Comparison of ENCODE assay signal across 8 cellular contexts in genomic region chrX:41265615-41266014, GRCh38.
DNase-seq lines count a peak whose midpoint lies in the region; ATAC-seq and TF ChIP-seq lines count a peak whose summit lies in the region.

No MANE protein-coding gene starts in this region.

- H3K27ac Mint-ChIP-seq in MCF 10A (ENCODE audit: low read depth, unreplicated experiment), result no peak overlapping the region

- H3K9me3 ChIP-seq in breast epithelium (peaks cover 4 to 15% of the 10 kb centered on the region in 2 donors), lower lobe of right lung (no peaks in the 10 kb centered on the region), subcutaneous abdominal adipose tissue (ENCODE audit: control insufficient read depth in 5 of 5, low read length in 5 of 5) (no peaks in the 10 kb centered on the region)

- H3K9ac ChIP-seq in subcutaneous abdominal adipose tissue (ENCODE audit: low read length in 5 of 5), result no peak overlapping the region

- TF ChIP-seq CTCF in breast epithelium (IDR thresholded peaks at IDR 0.05), result no peak
- no peak for TF ChIP-seq CTCF in MCF 10A (IDR thresholded peaks at IDR 0.05; ENCODE audit: unreplicated experiment)
- no peak for TF ChIP-seq CTCF in lower lobe of right lung (IDR thresholded peaks at IDR 0.05)

- no peaks in the 10 kb centered on the region for H3K36me3 ChIP-seq in breast epithelium
- H3K36me3 ChIP-seq in lower lobe of right lung, result no peaks in the 10 kb centered on the region
- no peaks in the 10 kb centered on the region for H3K36me3 ChIP-seq in subcutaneous abdominal adipose tissue (ENCODE audit: control insufficient read depth in 5 of 5, insufficient read depth in 5 of 5, low read length in 5 of 5)

- H3K4me1 ChIP-seq in breast epithelium (no peaks in the 10 kb centered on the region), lower lobe of right lung (no peaks in the 10 kb centered on the region), subcutaneous abdominal adipose tissue (ENCODE audit: control insufficient read depth in 5 of 5, insufficient read depth in 5 of 5, low read length in 5 of 5) (no peaks in the 10 kb centered on the region)

- CTCF ChIA-PET in MCF 10A (lab: Yijun Ruan, JAX), result interaction anchor here (1.3 kb wide), 1 partner anchor 11 kb away, joined by 9 read pairs; no protein-coding TSS in a partner anchor

- H3K27ac ChIP-seq in breast epithelium, result no peak overlapping the region
- no peak overlapping the region for H3K27ac ChIP-seq in lower lobe of right lung
- no peak overlapping the region for H3K27ac ChIP-seq in subcutaneous abdominal adipose tissue (ENCODE audit: low read depth, low read length)

- intact Hi-C loops in breast epithelium (cut with DNase I; ENCODE audit: low total_unique reads), result no loop called here
- intact Hi-C loops in MCF 10A (cut with micrococcal nuclease), result no loop called here
- intact Hi-C loops in lower lobe of right lung (cut with DNase I), result no loop called here

- no TSS peak for BruUV-seq in MCF 10A (replicated peaks; lab: Mats Ljungman, UMichigan)

- peak overlapping the region in 2 of 3 donors; percentile 8 to 12 for H3K4me3 ChIP-seq in breast epithelium
- peak overlapping the region; percentile 28 for H3K4me3 ChIP-seq in lower lobe of right lung
- H3K4me3 ChIP-seq in subcutaneous abdominal adipose tissue (ENCODE audit: low read depth in 1 of 5, low read length in 5 of 5), result peak overlapping the region; percentile 5 to 39 (median 20)

- ATAC-seq in lower lobe of right lung (peak; percentile 56 to 74), HG03442 (IDR thresholded peaks at IDR 0.05; ENCODE audit: unreplicated experiment) (no peak), GM19395 (IDR thresholded peaks at IDR 0.05; ENCODE audit: unreplicated experiment) (no peak)

- TF ChIP-seq POLR2A in breast epithelium (IDR thresholded peaks at IDR 0.05), result no peak

- POLR2A ChIA-PET in MCF 10A (lab: Yijun Ruan, JAX), result interaction anchor here (1.7 kb wide), 1 partner anchor 10 kb away, joined by 4 read pairs; no protein-coding TSS in a partner anchor

- H3K4me3 Mint-ChIP-seq in MCF 10A (ENCODE audit: unreplicated experiment), result no peak overlapping the region

- DNase-seq in breast epithelium (ENCODE audit: low spot score in 2 of 2) (no peak), MCF 10A (ENCODE audit: unreplicated experiment) (no peak), lower lobe of right lung (no peak), NCI-H1417 (lab: John Stamatoyannopoulos, UW) (no peak)
- peak; percentile 57 for DNase-seq in activated naive CD4-positive, alpha-beta T cell treated with Interleukin-2 at 50 U/mL for 16 hours

- H3K9me3 Mint-ChIP-seq in MCF 10A (ENCODE audit: unreplicated experiment), result peaks cover 8% of the 10 kb centered on the region

- H3K36me3 Mint-ChIP-seq in MCF 10A (ENCODE audit: insufficient read depth, unreplicated experiment), result no peaks in the 10 kb centered on the region

- peaks cover 47% of the 10 kb centered on the region for H3K27me3 Mint-ChIP-seq in MCF 10A (ENCODE audit: insufficient read depth, unreplicated experiment)

- H3K4me1 Mint-ChIP-seq in MCF 10A (ENCODE audit: insufficient read depth, unreplicated experiment), result peaks cover 6% of the 10 kb centered on the region

- peaks cover 0 to 20% of the 10 kb centered on the region in 2 donors for H3K27me3 ChIP-seq in breast epithelium
- H3K27me3 ChIP-seq in lower lobe of right lung (ENCODE audit: low read depth), result no peaks in the 10 kb centered on the region
- peaks cover 0 to 9% (median 3%) of the 10 kb centered on the region in 5 donors for H3K27me3 ChIP-seq in subcutaneous abdominal adipose tissue (ENCODE audit: control insufficient read depth in 5 of 5, insufficient read depth in 4 of 5, low read length in 5 of 5)

Comparison
In these comparisons a context has a peak if more than half of its experiments do, and no peak if none do; other contexts are left out.
1. ATAC-seq: peak in lower lobe of right lung (2 of 2); none in HG03442 (single experiment) and GM19395 (single experiment).
2. Peak in every context shown above with its lines, with median percentiles within 50 percentile points of each other: H3K4me3 ChIP-seq.